1 cellular context compared by ENCODE assay signal in genomic region chr1:25549273-25550154, GRCh38.
TF ChIP-seq lines count a peak whose summit lies in the region.

No MANE protein-coding gene starts in this region.

TF ChIP-seq in K562, 482 proteins besides CTCF, POLR2A, EP300 and RAD21 (continued from another document and continues in another):
- TF ChIP-seq ZNF592 (IDR thresholded peaks at IDR 0.05) (peak; percentile 94), ZNF253 (CRISPR knock-in tag; conservative IDR thresholded peaks at IDR 0.05) (no peak), SRSF1 (IDR thresholded peaks at IDR 0.05; ENCODE audit: low read depth, low read length) (no peak), E2F3 (CRISPR knock-in tag; IDR thresholded peaks at IDR 0.05) (no peak), HLTF (IDR thresholded peaks at IDR 0.05) (no peak), ARNT (IDR thresholded peaks at IDR 0.05) (no peak), SNRNP70 (optimal IDR thresholded peaks at IDR 0.05; ENCODE audit: low read depth, low read length) (no peak), CCNT2 (IDR thresholded peaks at IDR 0.05; ENCODE audit: borderline replicate concordance, extremely low read depth, insufficient read length, low read depth, low read length) (peak; percentile 28), ARID2 (IDR thresholded peaks at IDR 0.05) (no peak), PHF20 (IDR thresholded peaks at IDR 0.05; ENCODE audit: partially characterized antibody) (peak; percentile 10), GTF2F1 (IDR thresholded peaks at IDR 0.05; ENCODE audit: low read depth, low read length) (no peak), TCF7L2 (IDR thresholded peaks at IDR 0.05; ENCODE audit: low read depth, low read length) (no peak), SP1 (CRISPR knock-in tag; IDR thresholded peaks at IDR 0.05) (peak; percentile 36; the same call in 1 of the 2 replicates), HEY1 (CRISPR knock-in tag; IDR thresholded peaks at IDR 0.05; ENCODE audit: borderline replicate concordance) (no peak), ZNF77 (CRISPR knock-in tag; IDR thresholded peaks at IDR 0.05) (no peak), HMG20A (CRISPR knock-in tag; conservative IDR thresholded peaks at IDR 0.05) (no peak), ZNF239 (CRISPR knock-in tag; IDR thresholded peaks at IDR 0.05) (0 out of 2 replicates have a peak, but pooled peaks have one; percentile 50), PCBP2 (IDR thresholded peaks at IDR 0.05; ENCODE audit: low read depth, low read length, poor library complexity, severe bottlenecking) (no peak), PTRF (tag; IDR thresholded peaks at IDR 0.05) (no peak), BRF2 (IDR thresholded peaks at IDR 0.05; ENCODE audit: borderline replicate concordance, insufficient read depth, insufficient read length) (no peak), MBD2 (IDR thresholded peaks at IDR 0.05; ENCODE audit: borderline replicate concordance, low read depth) (peak; percentile 59; the same call in 1 of the 2 replicates), ADNP (tag; IDR thresholded peaks at IDR 0.05) (no peak), CHD7 (IDR thresholded peaks at IDR 0.05; ENCODE audit: low read depth, low read length) (no peak), NCOR1 (IDR thresholded peaks at IDR 0.05) (no peak), FOS (IDR thresholded peaks at IDR 0.05; ENCODE audit: extremely low read depth, insufficient read length) (no peak), ZNF311 (CRISPR knock-in tag; IDR thresholded peaks at IDR 0.05) (no peak), BACH1 (tag; IDR thresholded peaks at IDR 0.05) (no peak), CHD4 (IDR thresholded peaks at IDR 0.05; ENCODE audit: insufficient read depth, insufficient replicate concordance, low read depth, low read length, poor library complexity, severe bottlenecking) (no peak), L3MBTL2 (IDR thresholded peaks at IDR 0.05) (peak; percentile 88), ZNF124 (CRISPR knock-in tag; IDR thresholded peaks at IDR 0.05) (no peak)
- TF ChIP-seq, protein P1, sequence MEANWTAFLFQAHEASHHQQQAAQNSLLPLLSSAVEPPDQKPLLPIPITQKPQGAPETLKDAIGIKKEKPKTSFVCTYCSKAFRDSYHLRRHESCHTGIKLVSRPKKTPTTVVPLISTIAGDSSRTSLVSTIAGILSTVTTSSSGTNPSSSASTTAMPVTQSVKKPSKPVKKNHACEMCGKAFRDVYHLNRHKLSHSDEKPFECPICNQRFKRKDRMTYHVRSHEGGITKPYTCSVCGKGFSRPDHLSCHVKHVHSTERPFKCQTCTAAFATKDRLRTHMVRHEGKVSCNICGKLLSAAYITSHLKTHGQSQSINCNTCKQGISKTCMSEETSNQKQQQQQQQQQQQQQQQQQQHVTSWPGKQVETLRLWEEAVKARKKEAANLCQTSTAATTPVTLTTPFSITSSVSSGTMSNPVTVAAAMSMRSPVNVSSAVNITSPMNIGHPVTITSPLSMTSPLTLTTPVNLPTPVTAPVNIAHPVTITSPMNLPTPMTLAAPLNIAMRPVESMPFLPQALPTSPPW (CRISPR knock-in tag; IDR thresholded peaks at IDR 0.05): peak; percentile 90
- TF ChIP-seq, protein P2, sequence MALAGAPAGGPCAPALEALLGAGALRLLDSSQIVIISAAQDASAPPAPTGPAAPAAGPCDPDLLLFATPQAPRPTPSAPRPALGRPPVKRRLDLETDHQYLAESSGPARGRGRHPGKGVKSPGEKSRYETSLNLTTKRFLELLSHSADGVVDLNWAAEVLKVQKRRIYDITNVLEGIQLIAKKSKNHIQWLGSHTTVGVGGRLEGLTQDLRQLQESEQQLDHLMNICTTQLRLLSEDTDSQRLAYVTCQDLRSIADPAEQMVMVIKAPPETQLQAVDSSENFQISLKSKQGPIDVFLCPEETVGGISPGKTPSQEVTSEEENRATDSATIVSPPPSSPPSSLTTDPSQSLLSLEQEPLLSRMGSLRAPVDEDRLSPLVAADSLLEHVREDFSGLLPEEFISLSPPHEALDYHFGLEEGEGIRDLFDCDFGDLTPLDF (CRISPR knock-in tag; IDR thresholded peaks at IDR 0.05): no peak
- TF ChIP-seq, protein P3, sequence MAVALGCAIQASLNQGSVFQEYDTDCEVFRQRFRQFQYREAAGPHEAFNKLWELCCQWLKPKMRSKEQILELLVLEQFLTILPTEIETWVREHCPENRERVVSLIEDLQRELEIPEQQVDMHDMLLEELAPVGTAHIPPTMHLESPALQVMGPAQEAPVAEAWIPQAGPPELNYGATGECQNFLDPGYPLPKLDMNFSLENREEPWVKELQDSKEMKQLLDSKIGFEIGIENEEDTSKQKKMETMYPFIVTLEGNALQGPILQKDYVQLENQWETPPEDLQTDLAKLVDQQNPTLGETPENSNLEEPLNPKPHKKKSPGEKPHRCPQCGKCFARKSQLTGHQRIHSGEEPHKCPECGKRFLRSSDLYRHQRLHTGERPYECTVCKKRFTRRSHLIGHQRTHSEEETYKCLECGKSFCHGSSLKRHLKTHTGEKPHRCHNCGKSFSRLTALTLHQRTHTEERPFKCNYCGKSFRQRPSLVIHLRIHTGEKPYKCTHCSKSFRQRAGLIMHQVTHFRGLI (CRISPR knock-in tag; IDR thresholded peaks at IDR 0.05): no peak
- TF ChIP-seq, protein P4, sequence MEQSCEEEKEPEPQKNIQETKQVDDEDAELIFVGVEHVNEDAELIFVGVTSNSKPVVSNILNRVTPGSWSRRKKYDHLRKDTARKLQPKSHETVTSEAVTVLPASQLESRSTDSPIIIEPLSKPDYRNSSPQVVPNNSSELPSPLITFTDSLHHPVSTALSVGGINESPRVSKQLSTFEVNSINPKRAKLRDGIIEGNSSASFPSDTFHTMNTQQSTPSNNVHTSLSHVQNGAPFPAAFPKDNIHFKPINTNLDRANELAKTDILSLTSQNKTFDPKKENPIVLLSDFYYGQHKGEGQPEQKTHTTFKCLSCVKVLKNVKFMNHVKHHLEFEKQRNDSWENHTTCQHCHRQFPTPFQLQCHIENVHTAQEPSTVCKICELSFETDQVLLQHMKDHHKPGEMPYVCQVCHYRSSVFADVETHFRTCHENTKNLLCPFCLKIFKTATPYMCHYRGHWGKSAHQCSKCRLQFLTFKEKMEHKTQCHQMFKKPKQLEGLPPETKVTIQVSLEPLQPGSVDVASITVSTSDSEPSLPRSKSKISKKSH (CRISPR knock-in tag; IDR thresholded peaks at IDR 0.05): no peak
- TF ChIP-seq, protein P5, sequence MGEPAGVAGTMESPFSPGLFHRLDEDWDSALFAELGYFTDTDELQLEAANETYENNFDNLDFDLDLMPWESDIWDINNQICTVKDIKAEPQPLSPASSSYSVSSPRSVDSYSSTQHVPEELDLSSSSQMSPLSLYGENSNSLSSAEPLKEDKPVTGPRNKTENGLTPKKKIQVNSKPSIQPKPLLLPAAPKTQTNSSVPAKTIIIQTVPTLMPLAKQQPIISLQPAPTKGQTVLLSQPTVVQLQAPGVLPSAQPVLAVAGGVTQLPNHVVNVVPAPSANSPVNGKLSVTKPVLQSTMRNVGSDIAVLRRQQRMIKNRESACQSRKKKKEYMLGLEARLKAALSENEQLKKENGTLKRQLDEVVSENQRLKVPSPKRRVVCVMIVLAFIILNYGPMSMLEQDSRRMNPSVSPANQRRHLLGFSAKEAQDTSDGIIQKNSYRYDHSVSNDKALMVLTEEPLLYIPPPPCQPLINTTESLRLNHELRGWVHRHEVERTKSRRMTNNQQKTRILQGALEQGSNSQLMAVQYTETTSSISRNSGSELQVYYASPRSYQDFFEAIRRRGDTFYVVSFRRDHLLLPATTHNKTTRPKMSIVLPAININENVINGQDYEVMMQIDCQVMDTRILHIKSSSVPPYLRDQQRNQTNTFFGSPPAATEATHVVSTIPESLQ (CRISPR knock-in tag; IDR thresholded peaks at IDR 0.05): no peak; the same call in 1 of the 2 replicates
